Comparison of ENCODE assay signal across 22 cellular contexts in genomic region chr4:145502809-145503208, GRCh38.
"Had no signal": no experiment of that assay in that cellular context is flagged by ENCODE, and none has a peak within 500 bp of the region (broad histone marks: within the 10 kb centered on the region; RNA-seq: fewer than 3 reads in every experiment).

No MANE protein-coding gene starts in this region.

- H3K36me3 ChIP-seq: adrenal gland had no signal

- DNase-seq: activated CD4-positive, CD25-positive, alpha-beta regulatory T cell treated with anti-CD3 and anti-CD28 coated beads, Interleukin-2, amount 50 U/mL, for 72 hours; activated gamma-delta T cell treated with Interleukin-2 at 50 U/mL for 16 hours; activated T-cell treated with anti-CD3 and anti-CD28 coated beads for 4 hours; adrenal gland; effector CD4-positive, alpha-beta T cell; foreskin fibroblast; glutamatergic neuron; hippocampal formation; nephron progenitor cell; nucleus accumbens; stimulated activated CD4-positive, alpha-beta T cell treated with anti-CD3 and anti-CD28 coated beads, Interleukin-12 subunit alpha, Interleukin-12 subunit beta, amount 100 ng/mL, for 4 hours; stimulated activated CD4-positive, alpha-beta T cell treated with anti-CD3 and anti-CD28 coated beads, Interleukin-1b, Interleukin-23, amount 100 ng/mL, for 48 hours; stimulated activated CD8-positive, alpha-beta memory T cell treated with anti-CD3 and anti-CD28 coated beads, Interleukin-4, amount 100 ng/mL, for 48 hours; stimulated activated naive CD4-positive, alpha-beta T cell treated with Interleukin-2 at 50 U/mL for 16 hours; substantia nigra; SW 1271; T-helper 2 cell; trophoblast cell had no signal

- ATAC-seq: activated naive CD4-positive, alpha-beta T cell treated with anti-CD3 and anti-CD28 coated beads, Interleukin-2, amount 50 U/mL, for 72 hours had no signal

- H3K4me3 ChIP-seq: adrenal gland, breast epithelium, lung had no signal

- H3K4me1 ChIP-seq: breast epithelium had no signal

- H3K9me3 ChIP-seq: adrenal gland, breast epithelium had no signal

- H3K27me3 ChIP-seq: adrenal gland, breast epithelium had no signal

- H3K27ac ChIP-seq: adrenal gland, VCaP had no signal
